ENCODE assay signal across 14 cellular contexts in genomic region chr10:19654576-19654975, GRCh38.
DNase-seq lines count a peak whose midpoint lies in the region; ATAC-seq and FAIRE-seq lines count a peak whose summit lies in the region.
"Had no signal": no experiment of that assay in that cellular context is flagged by ENCODE, and none has a peak within 500 bp of the region (broad histone marks: within the 10 kb centered on the region; RNA-seq: fewer than 3 reads in every experiment).

No MANE protein-coding gene starts in this region.

- DNase-seq in HS-5 (ENCODE audit: low read depth): peak; percentile 34
- DNase-seq in amniotic stem cell (lab: John Stamatoyannopoulos, UW): peak; percentile 13
- peak; percentile 67 for DNase-seq in glomerular visceral epithelial cell (ENCODE audit: extremely low spot score)
- DNase-seq in urothelium cell line (ENCODE audit: low spot score): peak; percentile 27
- no peak for DNase-seq in effector CD8-positive, alpha-beta T cell (lab: John Stamatoyannopoulos, UW)
- no peak for DNase-seq in SHP77 (lab: John Stamatoyannopoulos, UW)
- DNase-seq: activated CD4-positive, alpha-beta T cell treated with anti-CD3 and anti-CD28 coated beads, Interleukin-2, amount 50 U/mL, for 1 hour; erythroblast; naive B cell; NCI-H345; substantia nigra had no signal

- no peak for ATAC-seq in GM19467 (IDR thresholded peaks at IDR 0.05; ENCODE audit: unreplicated experiment)
- ATAC-seq: activated T-helper 17 cell treated with anti-CD3 and anti-CD28 coated beads, Interleukin-2, amount 50 U/mL, for 72 hours had no signal

- no peak for FAIRE-seq in urothelium cell line (lab: Jason Lieb, UNC)
- FAIRE-seq: islet of Langerhans had no signal

Comparison
In these comparisons a context has a peak if more than half of its experiments do, and no peak if none do; other contexts are left out.
1. DNase-seq: peak in HS-5 (single experiment), amniotic stem cell (single experiment), glomerular visceral epithelial cell (single experiment) and urothelium cell line (single experiment); none in effector CD8-positive, alpha-beta T cell (single experiment) and SHP77 (0 of 2).